In genomic region chr18:44520981-44521672, GRCh38 we compare ENCODE assay signal across 22 cellular contexts.
A peak's percentile ranks its signal among the peaks of the same experiment; 100 is the strongest.
DNase-seq lines count a peak whose midpoint lies in the region; ATAC-seq and TF ChIP-seq lines count a peak whose summit lies in the region.
"Had no signal": no experiment of that assay in that cellular context is flagged by ENCODE, and none has a peak within 500 bp of the region (broad histone marks: within the 10 kb centered on the region; RNA-seq: fewer than 3 reads in every experiment).

No MANE protein-coding gene starts in this region.

- POLR2A ChIA-PET in CD4-positive, alpha-beta T cell (lab: Charles Lee) = no interaction called here

- TF ChIP-seq CTCF in astrocyte of the spinal cord (IDR thresholded peaks at IDR 0.05; ENCODE audit: low read depth, low read length) = no peak
- TF ChIP-seq CTCF in CD4-positive, alpha-beta T cell (IDR thresholded peaks at IDR 0.05) = no peak

- no peak overlapping the region for H2AFZ ChIP-seq in ACC112 (ENCODE audit: low read length, unreplicated experiment)
- H2AFZ ChIP-seq in mesenchymal stem cell (ENCODE audit: low read depth, low read length) = no peak overlapping the region

- H3K14ac ChIP-seq in mesenchymal stem cell (ENCODE audit: low read length in 2 of 2) = no peak overlapping the region

- H3K79me1 ChIP-seq in mesenchymal stem cell (replicated peaks; ENCODE audit: low read length, poor library complexity, severe bottlenecking) = no peaks in the 10 kb centered on the region

- CTCF ChIA-PET in CD4-positive, alpha-beta T cell (lab: Charles Lee) = no interaction called here

- peaks cover under 1% of the 10 kb centered on the region for H3K4me1 Mint-ChIP-seq in CD4-positive, alpha-beta T cell (ENCODE audit: low read depth)

- H3K36me3 Mint-ChIP-seq in CD4-positive, alpha-beta T cell (ENCODE audit: low read depth) = no peaks in the 10 kb centered on the region

- no peak overlapping the region for H3K27ac Mint-ChIP-seq in CD4-positive, alpha-beta T cell
- H3K27ac Mint-ChIP-seq: activated T-cell treated with anti-CD3 and anti-CD28 coated beads, Interleukin-2, amount 50 U/mL, for 24 hours; H9 had no signal

- H3K27me3 Mint-ChIP-seq in CD4-positive, alpha-beta T cell = no peaks in the 10 kb centered on the region
- H3K27me3 Mint-ChIP-seq: activated T-cell treated with anti-CD3 and anti-CD28 coated beads, Interleukin-2, amount 50 U/mL, for 24 hours had no signal

- no peak overlapping the region for H4K8ac ChIP-seq in mesenchymal stem cell (ENCODE audit: low read length)

- H3K4me3 ChIP-seq in ACC112 (ENCODE audit: low read depth, low read length) = peak overlapping the region; percentile 3; the same call in 1 of the 2 replicates
- H3K4me3 ChIP-seq in astrocyte of the spinal cord (ENCODE audit: low read depth, low read length) = no peak overlapping the region
- no peak overlapping the region for H3K4me3 ChIP-seq in mesenchymal stem cell (ENCODE audit: insufficient read depth in 1 of 2, low read depth in 1 of 2, low read length in 2 of 2)
- H3K4me3 ChIP-seq: adrenal gland, prostate gland, smooth muscle cell, thyroid gland had no signal

- no peaks in the 10 kb centered on the region for H3K9me3 ChIP-seq in mesenchymal stem cell (ENCODE audit: control insufficient read depth, low read length)
- no peaks in the 10 kb centered on the region for H3K9me3 ChIP-seq in CD4-positive, alpha-beta T cell (ENCODE audit: control insufficient read depth, low read length)
- H3K9me3 ChIP-seq: adrenal gland, prostate gland, thyroid gland had no signal

- ATAC-seq in CD4-positive, alpha-beta T cell (ENCODE audit: poor library complexity) = no peak
- ATAC-seq in HG03571 (IDR thresholded peaks at IDR 0.05; ENCODE audit: unreplicated experiment) (no peak), HG02588 (IDR thresholded peaks at IDR 0.05; ENCODE audit: unreplicated experiment) (no peak)
- ATAC-seq: Right ventricle myocardium inferior; stimulated activated naive CD8-positive, alpha-beta T cell treated with anti-CD3 and anti-CD28 coated beads, Interleukin-15, Interleukin-2, amounts not matched to agents 100 U/mL and 50 U/mL, for 24 hours had no signal

- H3K36me3 ChIP-seq in ACC112 (ENCODE audit: insufficient read depth, low read length) = no peaks in the 10 kb centered on the region
- no peaks in the 10 kb centered on the region for H3K36me3 ChIP-seq in mesenchymal stem cell (ENCODE audit: control insufficient read depth in 1 of 2, insufficient read depth in 2 of 2, low read depth in 1 of 2, low read length in 2 of 2)
- H3K36me3 ChIP-seq: adrenal gland, prostate gland, thyroid gland had no signal

- no peak overlapping the region for H2BK120ac ChIP-seq in mesenchymal stem cell (ENCODE audit: low read depth, low read length)

- H3K27me3 ChIP-seq in ACC112 (ENCODE audit: insufficient read depth, low read length) (no peaks in the 10 kb centered on the region), mesenchymal stem cell (ENCODE audit: control insufficient read depth in 1 of 2, insufficient read depth in 1 of 2, low read length in 2 of 2) (no peaks in the 10 kb centered on the region)
- no peaks in the 10 kb centered on the region for H3K27me3 ChIP-seq in CD4-positive, alpha-beta T cell (ENCODE audit: control insufficient read depth, insufficient read depth, low read length)
- H3K27me3 ChIP-seq: adrenal gland, thyroid gland had no signal

- no peak overlapping the region for H2AK5ac ChIP-seq in mesenchymal stem cell (ENCODE audit: low read length, severe bottlenecking)

- H3K79me2 ChIP-seq in ACC112 (ENCODE audit: control insufficient read depth, insufficient read depth, low read length, unreplicated experiment) = no peaks in the 10 kb centered on the region

- no peak overlapping the region for H3K4ac ChIP-seq in mesenchymal stem cell (ENCODE audit: low read depth in 1 of 2, low read length in 2 of 2)

- H3K23ac ChIP-seq in mesenchymal stem cell (ENCODE audit: low read length in 2 of 2) = no peak overlapping the region

- H2BK12ac ChIP-seq in mesenchymal stem cell (ENCODE audit: low read length in 2 of 2) = no peak overlapping the region

- H3K4me2 ChIP-seq in mesenchymal stem cell (ENCODE audit: low read length, poor library complexity, severe bottlenecking) = no peak overlapping the region
- H3K4me2 ChIP-seq: smooth muscle cell had no signal

- peaks cover 36% of the 10 kb centered on the region for H3K4me1 ChIP-seq in ACC112 (ENCODE audit: control insufficient read depth, insufficient read depth, low read length, unreplicated experiment)
- peaks cover 5% of the 10 kb centered on the region for H3K4me1 ChIP-seq in mesenchymal stem cell (ENCODE audit: control insufficient read depth, insufficient read depth, low read depth, low read length)
- H3K4me1 ChIP-seq: adrenal gland, prostate gland, thyroid gland had no signal

- peak overlapping the region; percentile 52 for H3K27ac ChIP-seq in ACC112 (ENCODE audit: low read depth, low read length)
- peak overlapping the region; percentile 15 for H3K27ac ChIP-seq in mesenchymal stem cell (ENCODE audit: low read length, poor library complexity, severe bottlenecking)
- no peak overlapping the region for H3K27ac ChIP-seq in CD4-positive, alpha-beta T cell (ENCODE audit: low read depth, low read length)
- H3K27ac ChIP-seq: adrenal gland, prostate gland, thyroid gland had no signal

- DNase-seq in M059J (ENCODE audit: low read depth) (peak; percentile 68), astrocyte of the spinal cord (ENCODE audit: low read depth, low spot score) (peak; percentile 62), mesenchymal stem cell (no peak), UCSD-AML1 (lab: John Stamatoyannopoulos, UW; ENCODE audit: unreplicated experiment) (no peak)
- no peak for DNase-seq in CD4-positive, alpha-beta T cell
- DNase-seq: activated CD8-positive, alpha-beta memory T cell treated with anti-CD3 and anti-CD28 coated beads for 24 hours; activated naive CD4-positive, alpha-beta T cell; activated T-cell treated with anti-CD3 and anti-CD28 coated beads, Interleukin-2, amount 50 U/mL, for 24 hours; adrenal gland; C1 segment of cervical spinal cord; caudate nucleus; dermis blood vessel endothelial cell; H9; NCI-H146; stimulated activated naive CD8-positive, alpha-beta T cell treated with anti-CD3 and anti-CD28 coated beads, Interleukin-15, Interleukin-2, amounts not matched to agents 100 U/mL and 50 U/mL, for 24 hours; thyroid gland had no signal

- H3K9me3 Mint-ChIP-seq in CD4-positive, alpha-beta T cell = no peaks in the 10 kb centered on the region
- H3K9me3 Mint-ChIP-seq: activated T-cell treated with anti-CD3 and anti-CD28 coated beads, Interleukin-2, amount 50 U/mL, for 24 hours; H9 had no signal

- no peak overlapping the region for H3K18ac ChIP-seq in mesenchymal stem cell (ENCODE audit: low read depth in 1 of 2, low read length in 2 of 2)

- no peak overlapping the region for H2BK5ac ChIP-seq in mesenchymal stem cell (ENCODE audit: low read depth, low read length, poor library complexity, severe bottlenecking)

- H3K9ac ChIP-seq in mesenchymal stem cell (ENCODE audit: low read length) = no peak overlapping the region

- H2BK15ac ChIP-seq in mesenchymal stem cell (ENCODE audit: low read depth, poor library complexity, severe bottlenecking) = no peak overlapping the region

- WGBS in mesenchymal stem cell = 92% methylated on average over 2 of the region's 3 CpGs

- H4K91ac ChIP-seq in mesenchymal stem cell (ENCODE audit: low read length) = no peak overlapping the region

- in situ Hi-C loops in astrocyte of the spinal cord (cut with HindIII; ENCODE audit: low sequenced_read_pairs) = no loop called here

- H3K4me3 Mint-ChIP-seq in CD4-positive, alpha-beta T cell = no peak overlapping the region
- H3K4me3 Mint-ChIP-seq: activated T-cell treated with anti-CD3 and anti-CD28 coated beads, Interleukin-2, amount 50 U/mL, for 24 hours; H9 had no signal

- intact Hi-C loops in CD4-positive, alpha-beta T cell (cut with DNase I, micrococcal nuclease) = no loop called here

Comparison
In these comparisons a context has a peak if more than half of its experiments do, and no peak if none do; other contexts are left out.
1. DNase-seq: peak in M059J (single experiment) and astrocyte of the spinal cord (single experiment); none in mesenchymal stem cell (single experiment), CD4-positive, alpha-beta T cell (0 of 10) and UCSD-AML1 (single experiment).